13 cellular contexts compared by ENCODE assay signal in genomic region chr7:25726180-25726579, GRCh38.
DNase-seq lines count a peak whose midpoint lies in the region; ATAC-seq and TF ChIP-seq lines count a peak whose summit lies in the region.
"Had no signal": no experiment of that assay in that cellular context is flagged by ENCODE, and none has a peak within 500 bp of the region (broad histone marks: within the 10 kb centered on the region; RNA-seq: fewer than 3 reads in every experiment).

No MANE protein-coding gene starts in this region.

- no peaks in the 10 kb centered on the region for H3K9me3 ChIP-seq in left ventricle myocardium inferior (replicated peaks)
- no peaks in the 10 kb centered on the region for H3K9me3 ChIP-seq in uterus
- H3K9me3 ChIP-seq: lower lobe of right lung, Peyer's patch had no signal

- H3K36me3 ChIP-seq in left ventricle myocardium inferior (no peaks in the 10 kb centered on the region), uterus (no peaks in the 10 kb centered on the region)
- H3K36me3 ChIP-seq: lower lobe of right lung, Peyer's patch had no signal

- H3K4me1 Mint-ChIP-seq in activated T-helper 17 cell treated with anti-CD3 and anti-CD28 coated beads, Interleukin-2, amount 50 U/mL, for 72 hours: no peaks in the 10 kb centered on the region

- H3K4me3 Mint-ChIP-seq in activated T-helper 17 cell treated with anti-CD3 and anti-CD28 coated beads, Interleukin-2, amount 50 U/mL, for 72 hours: no peak overlapping the region

- no peak for DNase-seq in left ventricle myocardium inferior
- DNase-seq in Right ventricle myocardium superior: no peak
- peak; percentile 59 for DNase-seq in SK-MEL-5 (ENCODE audit: low read depth, low spot score)
- DNase-seq in left kidney (ENCODE audit: low read depth, low spot score): peak; percentile 89
- DNase-seq in uterus: peak in 1 of 2 donors; percentile 38
- no peak for DNase-seq in stimulated activated CD4-positive, alpha-beta T cell treated with anti-CD3 and anti-CD28 coated beads, Interleukin-2, amount 100 ng/mL, for 24 hours
- DNase-seq in stimulated activated CD4-positive, alpha-beta T cell treated with anti-CD3 and anti-CD28 coated beads, Interleukin-4, amount 100 ng/mL, for 4 hours: no peak
- DNase-seq: activated T-cell treated with anti-CD3 and anti-CD28 coated beads, Interleukin-2, amount 50 U/mL, for 1 hour; erythroblast; lower lobe of right lung; NCI-H2081 treated with DMSO at 0.1 percent for 48 hours; Peyer's patch had no signal

- intact Hi-C loops in left ventricle myocardium inferior (cut with micrococcal nuclease) (no loop called here), Right ventricle myocardium superior (cut with DNase I) (no loop called here), uterus (cut with DNase I; ENCODE audit: low total_unique reads) (no loop called here)

- no peaks in the 10 kb centered on the region for H3K27me3 ChIP-seq in left ventricle myocardium inferior (ENCODE audit: low read depth)
- no peaks in the 10 kb centered on the region for H3K27me3 ChIP-seq in uterus
- H3K27me3 ChIP-seq: Peyer's patch had no signal

- peaks cover 15% of the 10 kb centered on the region for H3K4me1 ChIP-seq in left ventricle myocardium inferior
- peaks cover 0 to 3% of the 10 kb centered on the region in 2 donors for H3K4me1 ChIP-seq in uterus
- H3K4me1 ChIP-seq: lower lobe of right lung, Peyer's patch had no signal

- ATAC-seq in Right ventricle myocardium superior (ENCODE audit: poor library complexity): no peak
- no peak for ATAC-seq in activated T-helper 17 cell treated with anti-CD3 and anti-CD28 coated beads, Interleukin-2, amount 50 U/mL, for 72 hours (replicated peaks)

- TF ChIP-seq CTCF in left ventricle myocardium inferior (IDR thresholded peaks at IDR 0.05; ENCODE audit: borderline replicate concordance): no peak
- no peak for TF ChIP-seq CTCF in uterus (IDR thresholded peaks at IDR 0.05)

- TF ChIP-seq POLR2A in uterus (IDR thresholded peaks at IDR 0.05): no peak

- H3K9me3 Mint-ChIP-seq in activated T-helper 17 cell treated with anti-CD3 and anti-CD28 coated beads, Interleukin-2, amount 50 U/mL, for 72 hours: no peaks in the 10 kb centered on the region

- H3K27ac ChIP-seq in left ventricle myocardium inferior (replicated peaks) (peak overlapping the region; percentile 24), uterus (peak overlapping the region; percentile 78 to 79)
- H3K27ac ChIP-seq: lower lobe of right lung had no signal

- H3K4me3 ChIP-seq in left ventricle myocardium inferior (no peak overlapping the region), uterus (no peak overlapping the region)
- H3K4me3 ChIP-seq: lower lobe of right lung, Peyer's patch had no signal

- H3K27me3 Mint-ChIP-seq in activated T-helper 17 cell treated with anti-CD3 and anti-CD28 coated beads, Interleukin-2, amount 50 U/mL, for 72 hours: peaks cover 12% of the 10 kb centered on the region

- no peaks in the 10 kb centered on the region for H3K36me3 Mint-ChIP-seq in activated T-helper 17 cell treated with anti-CD3 and anti-CD28 coated beads, Interleukin-2, amount 50 U/mL, for 72 hours (ENCODE audit: low read depth)

- H3K27ac Mint-ChIP-seq in activated T-helper 17 cell treated with anti-CD3 and anti-CD28 coated beads, Interleukin-2, amount 50 U/mL, for 72 hours: no peak overlapping the region

- in situ Hi-C loops in SK-MEL-5 (cut with HindIII; ENCODE audit: low pct_unique_long_range_greater_than_20kb, low sequenced_read_pairs): no loop called here

Comparison
In these comparisons a context has a peak if more than half of its experiments do, and no peak if none do; other contexts are left out.
1. DNase-seq: peak in SK-MEL-5 (single experiment) and left kidney (single experiment); none in left ventricle myocardium inferior (single experiment), Right ventricle myocardium superior (single experiment), stimulated activated CD4-positive, alpha-beta T cell treated with anti-CD3 and anti-CD28 coated beads, Interleukin-2, amount 100 ng/mL, for 24 hours (0 of 2) and stimulated activated CD4-positive, alpha-beta T cell treated with anti-CD3 and anti-CD28 coated beads, Interleukin-4, amount 100 ng/mL, for 4 hours (0 of 2).